ENCODE assay signal across 9 cellular contexts in genomic region chr3:65425880-65426279, GRCh38.
DNase-seq lines count a peak whose midpoint lies in the region; ATAC-seq and TF ChIP-seq lines count a peak whose summit lies in the region.
"Had no signal": no experiment of that assay in that cellular context is flagged by ENCODE, and none has a peak within 500 bp of the region (broad histone marks: within the 10 kb centered on the region; RNA-seq: fewer than 3 reads in every experiment).

No MANE protein-coding gene starts in this region.

- H3K27me3 Mint-ChIP-seq in endodermal cell (ENCODE audit: insufficient read depth) (no peaks in the 10 kb centered on the region), nephron (ENCODE audit: low read depth) (no peaks in the 10 kb centered on the region), T-cell (no peaks in the 10 kb centered on the region)
- H3K27me3 Mint-ChIP-seq in activated CD4-positive, alpha-beta memory T cell treated with anti-CD3 and anti-CD28 coated beads for 36 hours, result no peaks in the 10 kb centered on the region

- CTCF ChIA-PET in activated CD4-positive, alpha-beta memory T cell treated with anti-CD3 and anti-CD28 coated beads for 36 hours (lab: Charles Lee), result no interaction called here
- CTCF ChIA-PET in T-cell (lab: Charles Lee), result no interaction called here

- peak; percentile 26 for DNase-seq in ELR (ENCODE audit: low read depth)
- DNase-seq in NCI-H2227 (lab: John Stamatoyannopoulos, UW; ENCODE audit: unreplicated experiment), result peak; percentile 8
- DNase-seq in endodermal cell, result no peak
- DNase-seq in activated CD4-positive, alpha-beta memory T cell treated with anti-CD3 and anti-CD28 coated beads for 36 hours, result no peak
- DNase-seq in T-cell, result no peak
- no peak for DNase-seq in coronary artery (ENCODE audit: low spot score)
- DNase-seq in NCI-H1105 treated with DMSO at 0.1 percent for 48 hours (lab: John Stamatoyannopoulos, UW), result no peak

- POLR2A ChIA-PET in activated CD4-positive, alpha-beta memory T cell treated with anti-CD3 and anti-CD28 coated beads for 36 hours (lab: Charles Lee), result no interaction called here
- POLR2A ChIA-PET in T-cell (lab: Charles Lee), result interaction anchor here in 1 of 2 donors (0.5 kb wide), 1 partner anchor 27 kb away, joined by 3 read pairs; no protein-coding TSS in a partner anchor

- H3K27ac Mint-ChIP-seq in endodermal cell, result no peak overlapping the region
- no peak overlapping the region for H3K27ac Mint-ChIP-seq in nephron
- no peak overlapping the region for H3K27ac Mint-ChIP-seq in activated CD4-positive, alpha-beta memory T cell treated with anti-CD3 and anti-CD28 coated beads for 36 hours
- H3K27ac Mint-ChIP-seq in T-cell, result no peak overlapping the region

- H3K4me3 Mint-ChIP-seq in endodermal cell, result no peak overlapping the region
- no peak overlapping the region for H3K4me3 Mint-ChIP-seq in nephron
- H3K4me3 Mint-ChIP-seq in activated CD4-positive, alpha-beta memory T cell treated with anti-CD3 and anti-CD28 coated beads for 36 hours, result no peak overlapping the region
- H3K4me3 Mint-ChIP-seq in T-cell, result no peak overlapping the region

- H3K4me1 Mint-ChIP-seq in endodermal cell, result peaks cover 10% of the 10 kb centered on the region
- H3K4me1 Mint-ChIP-seq in nephron, result no peaks in the 10 kb centered on the region
- no peaks in the 10 kb centered on the region for H3K4me1 Mint-ChIP-seq in activated CD4-positive, alpha-beta memory T cell treated with anti-CD3 and anti-CD28 coated beads for 36 hours (ENCODE audit: low read depth)
- H3K4me1 Mint-ChIP-seq in T-cell, result no peaks in the 10 kb centered on the region

- intact Hi-C loops in activated CD4-positive, alpha-beta memory T cell treated with anti-CD3 and anti-CD28 coated beads for 36 hours (cut with micrococcal nuclease), result no loop called here

- no peaks in the 10 kb centered on the region for H3K9me3 Mint-ChIP-seq in endodermal cell
- no peaks in the 10 kb centered on the region for H3K9me3 Mint-ChIP-seq in nephron
- H3K9me3 Mint-ChIP-seq in activated CD4-positive, alpha-beta memory T cell treated with anti-CD3 and anti-CD28 coated beads for 36 hours, result peaks cover 2% of the 10 kb centered on the region
- H3K9me3 Mint-ChIP-seq in T-cell, result peaks cover 0 to 9% (median 4%) of the 10 kb centered on the region in 3 donors

- TF ChIP-seq CTCF in endodermal cell (conservative IDR thresholded peaks at IDR 0.05) (peak; percentile 71), nephron (IDR thresholded peaks at IDR 0.05; ENCODE audit: unreplicated experiment in 3 of 3) (peak; percentile 29 to 50 (median 38)), coronary artery (IDR thresholded peaks at IDR 0.05) (no peak)

- peaks cover 3% of the 10 kb centered on the region for H3K4me1 ChIP-seq in endodermal cell (ENCODE audit: control insufficient read depth, insufficient read depth, low read length)
- H3K4me1 ChIP-seq: prostate gland had no signal

- H3K9me3 ChIP-seq in endodermal cell (ENCODE audit: control insufficient read depth, low read length), result no peaks in the 10 kb centered on the region
- H3K9me3 ChIP-seq: prostate gland had no signal

- H3K36me3 Mint-ChIP-seq in endodermal cell (ENCODE audit: low read depth), result peaks cover 17% of the 10 kb centered on the region
- H3K36me3 Mint-ChIP-seq in nephron (ENCODE audit: low read depth), result peaks cover 38% of the 10 kb centered on the region
- H3K36me3 Mint-ChIP-seq in activated CD4-positive, alpha-beta memory T cell treated with anti-CD3 and anti-CD28 coated beads for 36 hours, result no peaks in the 10 kb centered on the region
- H3K36me3 Mint-ChIP-seq in T-cell, result no peaks in the 10 kb centered on the region

- WGBS in endodermal cell (ENCODE audit: insufficient coverage in 1 of 2, insufficient read length in 1 of 2), 2 experiments, result 83 to 89% methylated on average over 2 to 3 of the region's 3 CpGs

- peaks cover 20% of the 10 kb centered on the region for H3K36me3 ChIP-seq in endodermal cell (ENCODE audit: control insufficient read depth, insufficient read depth, low read length)
- H3K36me3 ChIP-seq: prostate gland had no signal

- H3K9ac ChIP-seq in endodermal cell (ENCODE audit: extremely low read depth, low read length, poor library complexity, severe bottlenecking), result no peak overlapping the region

- H3K4me3 ChIP-seq in endodermal cell (ENCODE audit: low read length), result no peak overlapping the region
- H3K4me3 ChIP-seq in coronary artery, result no peak overlapping the region
- H3K4me3 ChIP-seq: prostate gland had no signal

- ATAC-seq in T-cell (replicated peaks in 1 of 4), result no peak

- no peaks in the 10 kb centered on the region for H3K27me3 ChIP-seq in endodermal cell (ENCODE audit: control insufficient read depth, insufficient read depth, low read length, poor library complexity, severe bottlenecking)

- no peak overlapping the region for H3K27ac ChIP-seq in endodermal cell (ENCODE audit: low read depth, low read length)
- H3K27ac ChIP-seq in coronary artery, result no peak overlapping the region
- H3K27ac ChIP-seq: prostate gland had no signal

Comparison
In these comparisons a context has a peak if more than half of its experiments do, and no peak if none do; other contexts are left out.
1. DNase-seq: peak in ELR (single experiment) and NCI-H2227 (single experiment); none in endodermal cell (single experiment), activated CD4-positive, alpha-beta memory T cell treated with anti-CD3 and anti-CD28 coated beads for 36 hours (single experiment), T-cell (0 of 34), coronary artery (single experiment) and NCI-H1105 treated with DMSO at 0.1 percent for 48 hours (single experiment).